ENCODE assay signal across 12 cellular contexts in genomic region chr5:4699592-4699991, GRCh38.
"Had no signal": no experiment of that assay in that cellular context is flagged by ENCODE, and none has a peak within 500 bp of the region (broad histone marks: within the 10 kb centered on the region; RNA-seq: fewer than 3 reads in every experiment).

No MANE protein-coding gene starts in this region.

- H3K9me3 ChIP-seq: adrenal gland, prostate gland, right atrium auricular region had no signal

- H3K4me3 ChIP-seq: adrenal gland, prostate gland, right atrium auricular region had no signal

- ATAC-seq: activated CD4-positive, alpha-beta T cell treated with anti-CD3 and anti-CD28 coated beads for 36 hours; activated naive CD4-positive, alpha-beta T cell treated with anti-CD3 and anti-CD28 coated beads, Interleukin-2, amount 50 U/mL, for 72 hours had no signal

- H3K4me1 ChIP-seq: adrenal gland, prostate gland had no signal

- H3K36me3 ChIP-seq: adrenal gland, prostate gland, right atrium auricular region had no signal

- FAIRE-seq: astrocyte, bronchial epithelial cell, frontal cortex had no signal

- H3K27me3 ChIP-seq: adrenal gland, right atrium auricular region had no signal

- DNase-seq: activated gamma-delta T cell treated with Interleukin-2 at 50 U/mL for 16 hours; effector CD4-positive, alpha-beta T cell; stimulated activated CD4-positive, alpha-beta T cell treated with anti-CD3 and anti-CD28 coated beads, Interleukin-12 subunit alpha, Interleukin-12 subunit beta, amount 100 ng/mL, for 4 hours; stimulated activated naive CD4-positive, alpha-beta T cell treated with Interleukin-2 at 50 U/mL for 16 hours had no signal

- H3K27ac ChIP-seq: adrenal gland, prostate gland, right atrium auricular region had no signal
